Comparison of ENCODE assay signal across 32 cellular contexts in the genomic region with DNA sequence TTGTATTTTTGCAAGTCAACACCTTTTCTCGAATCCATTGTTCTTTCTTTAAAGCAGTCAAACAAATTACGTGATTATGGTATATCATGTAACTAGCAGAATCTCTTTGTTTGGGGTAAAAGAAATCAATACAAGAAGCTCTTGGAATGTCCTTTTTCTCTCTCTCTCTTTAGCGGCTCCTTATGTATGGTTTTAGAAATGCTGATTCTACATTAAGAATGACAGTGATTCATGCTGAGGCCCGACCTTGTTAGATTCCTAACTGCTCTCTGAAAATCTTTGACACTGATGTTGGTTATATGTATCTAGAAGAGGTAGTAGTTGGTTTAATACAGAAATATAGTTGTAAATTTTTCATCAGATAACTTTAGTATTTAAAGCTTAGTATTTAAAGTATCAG.
A peak's percentile ranks its signal among the peaks of the same experiment; 100 is the strongest.
DNase-seq lines count a peak whose midpoint lies in the region; FAIRE-seq and TF ChIP-seq lines count a peak whose summit lies in the region.
"Had no signal": no experiment of that assay in that cellular context is flagged by ENCODE, and none has a peak within 500 bp of the region (broad histone marks: within the 10 kb centered on the region; RNA-seq: fewer than 3 reads in every experiment).

No MANE protein-coding gene starts in this region.

- H4K91ac ChIP-seq in H1 (replicated peaks; ENCODE audit: insufficient read length, low read length): no peak overlapping the region

- H2BK12ac ChIP-seq in H1 (ENCODE audit: low read depth, low read length): no peak overlapping the region

- H2AK5ac ChIP-seq in H1 (ENCODE audit: low read depth, low read length) (no peak overlapping the region), mesendoderm (ENCODE audit: low read length) (no peak overlapping the region)

- H3K36me3 ChIP-seq in H1 (ENCODE audit: control insufficient read depth in 2 of 4, insufficient read depth in 4 of 4, low read length in 3 of 4) (no peaks in the 10 kb centered on the region), mesendoderm (ENCODE audit: control insufficient read depth, insufficient read depth, low read length) (no peaks in the 10 kb centered on the region), SK-N-SH (replicated peaks in 1 of 2; ENCODE audit: control insufficient read depth in 1 of 2, insufficient read depth in 2 of 2, low read length in 1 of 2) (no peaks in the 10 kb centered on the region), right atrium auricular region (no peaks in the 10 kb centered on the region)
- H3K36me3 ChIP-seq: cardiac muscle cell had no signal

- H3K4me1 ChIP-seq in H1 (replicated peaks in 1 of 4; ENCODE audit: control insufficient read depth in 3 of 4, insufficient read depth in 4 of 4, low read length in 3 of 4): peaks cover 0 to 25% (median 9%) of the 10 kb centered on the region in 4 experiments; a peak in 6 of 7 replicates
- H3K4me1 ChIP-seq in mesendoderm (ENCODE audit: control insufficient read depth, low read depth, low read length): peaks cover 2% of the 10 kb centered on the region
- H3K4me1 ChIP-seq in SK-N-SH (ENCODE audit: control insufficient read depth in 1 of 2, insufficient read depth in 2 of 2, low read depth in 1 of 2, low read length in 1 of 2): no peaks in the 10 kb centered on the region
- H3K4me1 ChIP-seq in right atrium auricular region: no peaks in the 10 kb centered on the region
- H3K4me1 ChIP-seq: A549 had no signal

- H3K4ac ChIP-seq in H1 (replicated peaks; ENCODE audit: insufficient read length, low read depth, low read length) (no peak overlapping the region), mesendoderm (ENCODE audit: low read depth, low read length) (no peak overlapping the region)

- H3K18ac ChIP-seq in H1 (ENCODE audit: extremely low read depth, low read length) (no peak overlapping the region), mesendoderm (ENCODE audit: low read length) (no peak overlapping the region)

- no peak for TF ChIP-seq RAD21 in H1 (IDR thresholded peaks at IDR 0.05 in 1 of 2, conservative IDR thresholded peaks at IDR 0.05 in 1 of 2; ENCODE audit: low read depth in 2 of 2, low read length in 2 of 2)
- no peak for TF ChIP-seq RAD21 in SK-N-SH (IDR thresholded peaks at IDR 0.05; ENCODE audit: low read length)

- no peak overlapping the region for H2BK20ac ChIP-seq in H1 (ENCODE audit: low read length)

- DNase-seq in EH (ENCODE audit: low read depth) (peak; percentile 39), NCI-H2227 treated with DMSO at 0.1 percent for 48 hours (lab: John Stamatoyannopoulos, UW) (peak; percentile 66), H1 (ENCODE audit: low read depth in 1 of 2, low spot score in 2 of 2) (no peak), mesendoderm (peak; percentile 72), nucleus accumbens (lab: John Stamatoyannopoulos, UW) (no peak), SK-N-SH (no peak), DMS153 treated with DMSO at 0.1 percent for 48 hours (lab: John Stamatoyannopoulos, UW; ENCODE audit: unreplicated experiment) (no peak), right atrium auricular region (ENCODE audit: low spot score) (no peak)
- DNase-seq: activated CD4-positive, alpha-beta T cell treated with anti-CD3 and anti-CD28 coated beads, Interleukin-2, amount 10 ng/mL, durations not matched to agents 24 days and 14 days; activated CD8-positive, alpha-beta memory T cell treated with anti-CD3 and anti-CD28 coated beads for 24 hours; activated T-cell treated with anti-CD3 and anti-CD28 coated beads for 4 hours; CD4-positive, alpha-beta memory T cell; effector memory CD4-positive, alpha-beta T cell; erythroblast; HCEC 1CT; head of caudate nucleus; Kasumi-1; kidney glomerular epithelial cell; NCI-H1417 treated with DMSO at 0.1 percent for 48 hours; NCI-H2081; NCI-H446 treated with DMSO at 0.1 percent for 48 hours; NCI-H774; SIG-M5; stimulated activated CD4-positive, alpha-beta T cell treated with anti-CD3 and anti-CD28 coated beads, Interleukin-2, amount 100 ng/mL, for 24 hours; stimulated activated naive CD8-positive, alpha-beta T cell treated with anti-CD3 and anti-CD28 coated beads, Interleukin-15, amount 100 ng/mL, for 72 hours had no signal

- H3K9me3 ChIP-seq in H1 (ENCODE audit: insufficient read depth in 2 of 2, low read depth in 1 of 2, low read length in 1 of 2) (no peaks in the 10 kb centered on the region), SK-N-SH (no peaks in the 10 kb centered on the region), right atrium auricular region (no peaks in the 10 kb centered on the region)
- H3K9me3 ChIP-seq: A549 had no signal

- H2BK120ac ChIP-seq in H1 (replicated peaks; ENCODE audit: low read depth, low read length): no peak overlapping the region
- no peak overlapping the region for H2BK120ac ChIP-seq in mesendoderm (ENCODE audit: low read depth, low read length)

- H3K4me3 ChIP-seq in H1 (ENCODE audit: extremely low read depth in 1 of 4, insufficient read depth in 2 of 4, low read depth in 3 of 4, low read length in 4 of 4) (peak overlapping the region in 1 of 4 experiments; percentile 32; a peak in 1 of 8 replicates), mesendoderm (ENCODE audit: low read length) (no peak overlapping the region), SK-N-SH (ENCODE audit: low read depth in 2 of 2, low read length in 1 of 2) (no peak overlapping the region), right atrium auricular region (no peak overlapping the region)
- H3K4me3 ChIP-seq: A549, cardiac muscle cell, coronary artery, GM12878 had no signal

- H3K79me1 ChIP-seq in H1 (ENCODE audit: low read depth, low read length) (no peaks in the 10 kb centered on the region), mesendoderm (ENCODE audit: low read length) (no peaks in the 10 kb centered on the region)

- POLR2A ChIA-PET in H1 (lab: Charles Lee; ENCODE audit: partially characterized antibody): no interaction called here
- POLR2A ChIA-PET in SK-N-SH (lab: Yijun Ruan, JAX): no interaction called here

- H3K27ac ChIP-seq in H1 (ENCODE audit: low read depth, low read length): no peak overlapping the region
- H3K27ac ChIP-seq in mesendoderm (ENCODE audit: low read depth, low read length): no peak overlapping the region
- H3K27ac ChIP-seq in SK-N-SH (ENCODE audit: low read depth in 2 of 2, low read length in 1 of 2): no peak overlapping the region
- H3K27ac ChIP-seq in right atrium auricular region: no peak overlapping the region
- H3K27ac ChIP-seq: A549, cardiac muscle cell, coronary artery, VCaP had no signal

- H3F3A ChIP-seq in SK-N-SH (replicated peaks; ENCODE audit: insufficient read depth): no peaks in the 10 kb centered on the region

- WGBS in H1 (ENCODE audit: extremely low coverage in 1 of 2, insufficient coverage in 1 of 2, insufficient read length in 1 of 2, insufficient replicate concordance in 2 of 2, low coverage in 1 of 2, low lambda C conversion rate in 2 of 2, missing lambda C conversion rate in 1 of 2), 2 experiments: 4% methylated on average over 4 of the region's 4 CpGs; no CpG with 5 or more reads in 1 of the 2 experiments
- no CpG with 5 or more reads among the region's 4 CpGs for WGBS in mesendoderm (ENCODE audit: extremely low coverage, insufficient coverage, low lambda C conversion rate)
- 89% methylated on average over 4 of the region's 4 CpGs for WGBS in SK-N-SH (ENCODE audit: low lambda C conversion rate)

- H3K9ac ChIP-seq in H1 (replicated peaks in 1 of 4; ENCODE audit: extremely low read depth in 1 of 4, low read depth in 3 of 4, low read length in 3 of 4): no peak overlapping the region
- no peak overlapping the region for H3K9ac ChIP-seq in mesendoderm (ENCODE audit: low read length)
- no peak overlapping the region for H3K9ac ChIP-seq in SK-N-SH

- no peak for TF ChIP-seq EP300 in H1 (IDR thresholded peaks at IDR 0.05; ENCODE audit: borderline replicate concordance in 1 of 2, low read depth in 2 of 2, low read length in 2 of 2)
- TF ChIP-seq EP300 in SK-N-SH (IDR thresholded peaks at IDR 0.05; ENCODE audit: borderline replicate concordance in 1 of 2, low read depth in 1 of 2, low read length in 1 of 2): no peak

- H3K79me2 ChIP-seq in H1 (ENCODE audit: control insufficient read depth in 1 of 2, insufficient read depth in 2 of 2, low read length in 2 of 2): no peaks in the 10 kb centered on the region; a peak in 1 of 4 replicates
- no peaks in the 10 kb centered on the region for H3K79me2 ChIP-seq in mesendoderm (ENCODE audit: control insufficient read depth, insufficient read depth, low read length)
- 0 out of 2 replicates have a peak, but pooled peaks cover 9% of the 10 kb centered on the region for H3K79me2 ChIP-seq in SK-N-SH (ENCODE audit: insufficient read depth)

- no peaks in the 10 kb centered on the region for H4K20me1 ChIP-seq in H1 (replicated peaks in 1 of 2; ENCODE audit: control insufficient read depth in 1 of 2, insufficient read depth in 2 of 2, low read length in 2 of 2)
- no peaks in the 10 kb centered on the region for H4K20me1 ChIP-seq in SK-N-SH (ENCODE audit: insufficient read depth)

- TF ChIP-seq CTCF in H1 (IDR thresholded peaks at IDR 0.05; ENCODE audit: control extremely low read depth in 1 of 3, insufficient read depth in 1 of 3, low read depth in 1 of 3, low read length in 3 of 3): no peak
- TF ChIP-seq CTCF in SK-N-SH (IDR thresholded peaks at IDR 0.05): no peak
- TF ChIP-seq CTCF in right atrium auricular region (IDR thresholded peaks at IDR 0.05): no peak

- H3K56ac ChIP-seq in H1 (replicated peaks; ENCODE audit: insufficient read length, low read depth, low read length) (no peak overlapping the region), mesendoderm (ENCODE audit: low read length) (no peak overlapping the region)

- no peaks in the 10 kb centered on the region for H3K9me2 ChIP-seq in SK-N-SH

- H3K23me2 ChIP-seq in H1 (ENCODE audit: low read depth, low read length): no peaks in the 10 kb centered on the region

- H4K5ac ChIP-seq in H1 (ENCODE audit: insufficient read length, low read depth, low read length) (no peak overlapping the region), mesendoderm (ENCODE audit: low read length) (no peak overlapping the region)

- H3K23ac ChIP-seq in H1 (ENCODE audit: insufficient read length) (no peak overlapping the region), mesendoderm (ENCODE audit: low read length) (no peak overlapping the region)

- H3K4me2 ChIP-seq in H1 (ENCODE audit: insufficient read depth in 1 of 2, low read depth in 2 of 2, low read length in 2 of 2) (peak overlapping the region; percentile 4 to 51; a peak in 3 of 4 replicates), mesendoderm (ENCODE audit: low read length) (no peak overlapping the region), SK-N-SH (no peak overlapping the region)
- H3K4me2 ChIP-seq: A549 had no signal

- H4K8ac ChIP-seq in H1 (ENCODE audit: extremely low read depth, insufficient read depth, low read length) (no peak overlapping the region), mesendoderm (ENCODE audit: low read depth, low read length) (no peak overlapping the region)

- CTCF ChIA-PET in H1 (lab: Charles Lee; ENCODE audit: partially characterized antibody) (interaction anchor here (0.6 to 0.7 kb wide), 4 partner anchors 19 to 349 kb away, joined by 3 to 5 read pairs (median 3); no protein-coding TSS in a partner anchor), SK-N-SH (lab: Yijun Ruan, JAX) (interaction anchor here (1.0 to 1.4 kb wide), 2 partner anchors 16 to 22 kb away, joined by 3 to 5 read pairs; no protein-coding TSS in a partner anchor)

- H2BK5ac ChIP-seq in H1 (ENCODE audit: low read depth, low read length) (no peak overlapping the region), mesendoderm (ENCODE audit: low read length) (no peak overlapping the region)

- no peak overlapping the region for H2BK15ac ChIP-seq in H1 (ENCODE audit: low read length)
- H2BK15ac ChIP-seq in mesendoderm (replicated peaks; ENCODE audit: low read depth): no peak overlapping the region

- TF ChIP-seq POLR2A in H1 (IDR thresholded peaks at IDR 0.05; ENCODE audit: control extremely low read depth in 1 of 2, low read depth in 2 of 2, low read length in 2 of 2): no peak

- H3K14ac ChIP-seq in H1 (ENCODE audit: insufficient read length): no peak overlapping the region

- H2AFZ ChIP-seq in H1 (ENCODE audit: low read length) (no peak overlapping the region), SK-N-SH (ENCODE audit: low read depth) (no peak overlapping the region)

- FAIRE-seq in H1 (lab: Jason Lieb, UNC): no peak
- FAIRE-seq: A549, GM12878, RCC 7860, urothelium cell line had no signal

- H3K27me3 ChIP-seq in H1 (replicated peaks in 1 of 4; ENCODE audit: control insufficient read depth in 3 of 4, extremely low read depth in 1 of 4, insufficient read depth in 3 of 4, low read length in 3 of 4): no peaks in the 10 kb centered on the region
- H3K27me3 ChIP-seq in mesendoderm (ENCODE audit: insufficient read depth, low read length, poor library complexity): no peaks in the 10 kb centered on the region
- no peaks in the 10 kb centered on the region for H3K27me3 ChIP-seq in SK-N-SH (ENCODE audit: insufficient read depth)
- no peaks in the 10 kb centered on the region for H3K27me3 ChIP-seq in right atrium auricular region
- H3K27me3 ChIP-seq: cardiac muscle cell had no signal

Comparison
In these comparisons a context has a peak if more than half of its experiments do, and no peak if none do; other contexts are left out.
1. DNase-seq: peak in EH (single experiment), NCI-H2227 treated with DMSO at 0.1 percent for 48 hours (single experiment) and mesendoderm (single experiment); none in H1 (0 of 2), nucleus accumbens (0 of 56), SK-N-SH (single experiment), DMS153 treated with DMSO at 0.1 percent for 48 hours (single experiment) and right atrium auricular region (single experiment).
2. H3K4me2 ChIP-seq: peak in H1 (2 of 2); none in mesendoderm (single experiment) and SK-N-SH (single experiment).